ENCODE assay signal across 1 cellular context in genomic region chr22:26658671-26659478, GRCh38.
TF ChIP-seq lines count a peak whose summit lies in the region.

No MANE protein-coding gene starts in this region.

TF ChIP-seq in HEK293, 187 proteins besides CTCF, POLR2A, EP300 and RAD21 (continued from another document):
- TF ChIP-seq YY1 (tag by site-specific recombination; IDR thresholded peaks at IDR 0.05) (no peak), HOXC10 (CRISPR knock-in tag; IDR thresholded peaks at IDR 0.05) (no peak), ZBTB1 (tag by site-specific recombination; IDR thresholded peaks at IDR 0.05) (no peak), ZNF354C (tag by site-specific recombination; IDR thresholded peaks at IDR 0.05; ENCODE audit: borderline replicate concordance, low read depth) (no peak)
